ENCODE assay signal across 20 cellular contexts in genomic region chr11:135008412-135008811, GRCh38.
"Had no signal": no experiment of that assay in that cellular context is flagged by ENCODE, and none has a peak within 500 bp of the region (broad histone marks: within the 10 kb centered on the region; RNA-seq: fewer than 3 reads in every experiment).

No MANE protein-coding gene starts in this region.

- H3K27me3 ChIP-seq: ascending aorta, brain microvascular endothelial cell, foreskin keratinocyte, right atrium auricular region, testis had no signal

- H3K4me3 Mint-ChIP-seq: activated naive CD8-positive, alpha-beta T cell; neural crest cell had no signal

- ATAC-seq: foreskin keratinocyte had no signal

- H3K4me3 ChIP-seq: ascending aorta, esophagus muscularis mucosa, heart right ventricle, left ventricle myocardium inferior, right atrium auricular region, spleen, testis, transverse colon had no signal

- DNase-seq: activated CD4-positive, alpha-beta T cell treated with anti-CD3 and anti-CD28 coated beads for 4 hours; activated CD4-positive, alpha-beta T cell treated with anti-CD3 and anti-CD28 coated beads, Interleukin-2, amount 50 U/mL, for 48 hours; activated CD8-positive, alpha-beta memory T cell treated with anti-CD3 and anti-CD28 coated beads for 24 hours; activated effector memory CD4-positive, alpha-beta T cell treated with Interleukin-2 at 50 U/mL for 16 hours; activated naive CD4-positive, alpha-beta T cell treated with Interleukin-2 at 50 U/mL for 16 hours; brain microvascular endothelial cell; cortex of kidney; foreskin keratinocyte; heart right ventricle; left ventricle myocardium inferior; spleen; stimulated activated naive CD4-positive, alpha-beta T cell; testis; transverse colon had no signal

- H3K79me2 ChIP-seq: parathyroid adenoma had no signal

- H3K9me3 ChIP-seq: ascending aorta, right atrium auricular region, testis, transverse colon had no signal

- H3K36me3 Mint-ChIP-seq: activated naive CD8-positive, alpha-beta T cell had no signal

- H3K36me3 ChIP-seq: ascending aorta, brain microvascular endothelial cell, esophagus muscularis mucosa, heart right ventricle, left ventricle myocardium inferior, right atrium auricular region, spleen, transverse colon had no signal

- H3K27ac Mint-ChIP-seq: activated naive CD8-positive, alpha-beta T cell had no signal

- H3K27ac ChIP-seq: ascending aorta, brain microvascular endothelial cell, esophagus muscularis mucosa, foreskin keratinocyte, heart right ventricle, left ventricle myocardium inferior, parathyroid adenoma, right atrium auricular region, spleen, testis, transverse colon had no signal

- H3K4me1 ChIP-seq: ascending aorta, foreskin keratinocyte, parathyroid adenoma, right atrium auricular region, spleen, testis, transverse colon had no signal

- H2AFZ ChIP-seq: parathyroid adenoma had no signal

- H3K9ac ChIP-seq: parathyroid adenoma had no signal
